8 cellular contexts compared by ENCODE assay signal in the genomic region with DNA sequence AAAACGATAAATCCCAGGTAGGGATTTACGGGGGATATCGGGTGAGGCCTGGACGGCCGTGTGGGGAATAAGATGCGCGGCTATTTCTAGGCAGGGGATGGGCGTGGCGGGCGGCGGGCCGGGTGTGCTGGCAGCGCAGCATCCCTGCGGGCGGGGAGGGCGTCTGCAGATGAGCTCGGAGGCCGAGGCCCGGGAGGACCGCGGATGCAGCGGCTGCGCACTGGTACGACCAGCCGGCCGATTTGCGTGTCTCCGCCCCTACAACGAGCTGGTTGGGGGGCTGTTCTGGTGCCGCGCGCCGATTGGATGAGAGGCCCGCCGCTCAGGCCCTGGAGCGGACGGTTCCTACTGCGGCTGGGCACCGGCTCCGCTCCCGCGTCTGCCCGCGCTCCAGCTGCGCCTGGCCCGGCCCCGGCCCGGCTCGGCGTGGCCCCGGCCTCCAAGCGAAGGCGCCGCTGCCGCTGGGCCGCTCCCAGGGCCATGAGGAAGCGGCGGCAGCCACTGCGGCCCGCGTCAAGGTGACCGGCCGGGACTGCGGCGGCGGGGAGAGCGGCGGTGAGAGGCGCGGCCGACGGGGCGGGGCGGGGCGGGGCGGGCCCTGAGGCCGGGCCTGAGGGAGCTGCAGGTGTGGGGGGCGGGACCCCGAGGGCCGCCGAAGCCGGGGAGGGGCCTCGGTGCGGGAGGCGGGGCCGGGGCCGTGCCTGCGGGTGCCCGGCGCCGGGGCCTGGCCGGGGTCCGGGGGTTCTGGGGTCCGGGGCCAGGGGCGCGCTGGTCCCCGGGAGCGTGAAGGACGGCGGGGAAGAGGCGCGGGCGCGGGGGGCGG. TPM values are rescaled to one million over a fixed set of nuclear protein-coding genes. Genes with fewer than 3 reads are reported as not detected.
DNase-seq lines count a peak whose midpoint lies in the region; ATAC-seq and TF ChIP-seq lines count a peak whose summit lies in the region.

A gene with protein sequence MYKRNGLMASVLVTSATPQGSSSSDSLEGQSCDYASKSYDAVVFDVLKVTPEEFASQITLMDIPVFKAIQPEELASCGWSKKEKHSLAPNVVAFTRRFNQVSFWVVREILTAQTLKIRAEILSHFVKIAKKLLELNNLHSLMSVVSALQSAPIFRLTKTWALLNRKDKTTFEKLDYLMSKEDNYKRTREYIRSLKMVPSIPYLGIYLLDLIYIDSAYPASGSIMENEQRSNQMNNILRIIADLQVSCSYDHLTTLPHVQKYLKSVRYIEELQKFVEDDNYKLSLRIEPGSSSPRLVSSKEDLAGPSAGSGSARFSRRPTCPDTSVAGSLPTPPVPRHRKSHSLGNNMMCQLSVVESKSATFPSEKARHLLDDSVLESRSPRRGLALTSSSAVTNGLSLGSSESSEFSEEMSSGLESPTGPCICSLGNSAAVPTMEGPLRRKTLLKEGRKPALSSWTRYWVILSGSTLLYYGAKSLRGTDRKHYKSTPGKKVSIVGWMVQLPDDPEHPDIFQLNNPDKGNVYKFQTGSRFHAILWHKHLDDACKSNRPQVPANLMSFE (plus strand): TSS at position 325 of the 823 bp plus-strand sequence. CDS start 47,508 bp downstream, outside the sequence.

- H3K4me1 ChIP-seq in right lobe of liver: no peaks in the 10 kb centered on the region

- WGBS in right lobe of liver (ENCODE audit: insufficient coverage, low coverage, low lambda C conversion rate, missing lambda C conversion rate): under 1% methylated on average over 29 of the region's 105 CpGs

- no peak within 1 kb of the TSS for H3K27ac Mint-ChIP-seq in CD4-positive, alpha-beta T cell
- H3K27ac Mint-ChIP-seq in activated CD4-positive, alpha-beta memory T cell treated with anti-CD3 and anti-CD28 coated beads for 36 hours: no peak within 1 kb of the TSS

- no peaks in the 10 kb centered on the region for H3K9me3 ChIP-seq in CD4-positive, alpha-beta T cell (ENCODE audit: control insufficient read depth, low read length)
- H3K9me3 ChIP-seq in right lobe of liver: no peaks in the 10 kb centered on the region

- CTCF ChIA-PET in CD4-positive, alpha-beta T cell (lab: Charles Lee): interaction anchor here (0.9 kb wide), 1 partner anchor 71 kb away, joined by 3 read pairs; no protein-coding TSS in a partner anchor
- CTCF ChIA-PET in activated CD4-positive, alpha-beta memory T cell treated with anti-CD3 and anti-CD28 coated beads for 36 hours (lab: Charles Lee): interaction anchor here (0.7 to 1.5 kb wide), 8 partner anchors 16 to 300 kb away, joined by 3 to 7 read pairs (median 4); no protein-coding TSS in a partner anchor

- no peaks in the 10 kb centered on the region for H3K36me3 ChIP-seq in right lobe of liver

- H3K27me3 Mint-ChIP-seq in CD4-positive, alpha-beta T cell: no peaks in the 10 kb centered on the region
- H3K27me3 Mint-ChIP-seq in activated CD4-positive, alpha-beta memory T cell treated with anti-CD3 and anti-CD28 coated beads for 36 hours: no peaks in the 10 kb centered on the region

- TF ChIP-seq CTCF in CD4-positive, alpha-beta T cell (IDR thresholded peaks at IDR 0.05): no peak
- TF ChIP-seq CTCF in dorsolateral prefrontal cortex (IDR thresholded peaks at IDR 0.05 in 54 of 56, conservative IDR thresholded peaks at IDR 0.05 in 2 of 56; ENCODE audit: low read depth in 1 of 56, partially characterized antibody in 56 of 56) (peak in 33 of 56 donors; percentile 9 to 53 (median 31)), right lobe of liver (IDR thresholded peaks at IDR 0.05) (no peak)

- no peaks in the 10 kb centered on the region for H3K36me3 Mint-ChIP-seq in CD4-positive, alpha-beta T cell (ENCODE audit: low read depth)
- H3K36me3 Mint-ChIP-seq in activated CD4-positive, alpha-beta memory T cell treated with anti-CD3 and anti-CD28 coated beads for 36 hours: no peaks in the 10 kb centered on the region

- no peaks in the 10 kb centered on the region for H3K27me3 ChIP-seq in CD4-positive, alpha-beta T cell (ENCODE audit: control insufficient read depth, insufficient read depth, low read length)
- H3K27me3 ChIP-seq in dorsolateral prefrontal cortex (no peaks in the 10 kb centered on the region), right lobe of liver (no peaks in the 10 kb centered on the region)

- H3K27ac ChIP-seq in CD4-positive, alpha-beta T cell (ENCODE audit: low read depth, low read length): no peak within 1 kb of the TSS
- H3K27ac ChIP-seq in dorsolateral prefrontal cortex (peak within 1 kb of the TSS in 56 of 59 donors; percentile 21 to 95 (median 86)), right lobe of liver (no peak within 1 kb of the TSS)

- peak within 1 kb of the TSS; percentile 50 to 81 (median 67) for H3K4me3 ChIP-seq in dorsolateral prefrontal cortex
- H3K4me3 ChIP-seq in right lobe of liver: peak within 1 kb of the TSS; percentile 36 to 78 (median 47)

- peak; percentile 24 for TF ChIP-seq POLR2A in right lobe of liver (IDR thresholded peaks at IDR 0.05)

- DNase-seq in CD4-positive, alpha-beta T cell: peak; percentile 76 to 87 (median 80)
- DNase-seq in HK-2 (ENCODE audit: unreplicated experiment): peak; percentile 96
- DNase-seq in NCI-H82 (lab: John Stamatoyannopoulos, UW): peak; percentile 98
- DNase-seq in activated CD4-positive, alpha-beta memory T cell treated with anti-CD3 and anti-CD28 coated beads for 36 hours: peak; percentile 94
- peak; percentile 95 to 98 (median 97) for DNase-seq in dorsolateral prefrontal cortex
- peak; percentile 96 to 97 (median 96) for DNase-seq in right lobe of liver
- peak; percentile 85 for DNase-seq in stimulated activated CD4-positive, alpha-beta T cell treated with anti-CD3 and anti-CD28 coated beads, Interleukin-4, amount 100 ng/mL, for 1 hour

- no peaks in the 10 kb centered on the region for H3K9me3 Mint-ChIP-seq in CD4-positive, alpha-beta T cell
- no peaks in the 10 kb centered on the region for H3K9me3 Mint-ChIP-seq in activated CD4-positive, alpha-beta memory T cell treated with anti-CD3 and anti-CD28 coated beads for 36 hours

- POLR2A ChIA-PET in CD4-positive, alpha-beta T cell (lab: Charles Lee): interaction anchor here (1.2 to 1.4 kb wide), 2 partner anchors 55 to 1336 kb away, joined by 3 to 6 read pairs; a partner anchor contains a TSS
- POLR2A ChIA-PET in activated CD4-positive, alpha-beta memory T cell treated with anti-CD3 and anti-CD28 coated beads for 36 hours (lab: Charles Lee): no interaction called here

- peaks cover 7% of the 10 kb centered on the region for H3K4me1 Mint-ChIP-seq in CD4-positive, alpha-beta T cell (ENCODE audit: low read depth)
- H3K4me1 Mint-ChIP-seq in activated CD4-positive, alpha-beta memory T cell treated with anti-CD3 and anti-CD28 coated beads for 36 hours (ENCODE audit: low read depth): peaks cover 6% of the 10 kb centered on the region

- intact Hi-C loops in CD4-positive, alpha-beta T cell (cut with DNase I, micrococcal nuclease): loop anchor here in 1 of 2 experiments (2.0 to 10.0 kb wide), 4 partner anchors 54 to 510 kb away; a partner anchor contains a TSS
- intact Hi-C loops in activated CD4-positive, alpha-beta memory T cell treated with anti-CD3 and anti-CD28 coated beads for 36 hours (cut with micrococcal nuclease): no loop called here
- intact Hi-C loops in dorsolateral prefrontal cortex (cut with DNase I): loop anchor here (5.0 to 10.0 kb wide), 2 partner anchors 50 to 52 kb away; a partner anchor contains a TSS
- intact Hi-C loops in right lobe of liver (cut with DNase I): no loop called here

- peak; percentile 93 for ATAC-seq in CD4-positive, alpha-beta T cell (ENCODE audit: poor library complexity)
- ATAC-seq in GM19455 (IDR thresholded peaks at IDR 0.05; ENCODE audit: unreplicated experiment) (peak; percentile 95), right lobe of liver (peak; percentile 98 to 100 (median 99))

- H3K4me3 Mint-ChIP-seq in CD4-positive, alpha-beta T cell: peak within 1 kb of the TSS; percentile 91
- peak within 1 kb of the TSS; percentile 69 for H3K4me3 Mint-ChIP-seq in activated CD4-positive, alpha-beta memory T cell treated with anti-CD3 and anti-CD28 coated beads for 36 hours

RNA-seq across cellular contexts. Expression of the gene that starts here (rescaled TPM):
- 1 to 10 TPM; 5.8 to 6.3 TPM for total RNA-seq in CD4-positive, alpha-beta T cell
- 1 to 10 TPM; 2.1 to 3.1 TPM for total RNA-seq in activated CD4-positive, alpha-beta memory T cell treated with anti-CD3 and anti-CD28 coated beads for 36 hours
- total RNA-seq in dorsolateral prefrontal cortex (10 to 100 TPM; 49.6 to 99.1 (median 71.8) TPM), right lobe of liver (1 to 10 TPM; 1.2 to 3.8 (median 2.4) TPM)

Comparison
In these comparisons a context has a peak if more than half of its experiments do, and no peak if none do; other contexts are left out.
1. RNA of the gene that starts here (total RNA-seq): 49.6 to 99.1 TPM in dorsolateral prefrontal cortex; 5.8 to 6.3 TPM in CD4-positive, alpha-beta T cell, 2.1 to 3.1 TPM in activated CD4-positive, alpha-beta memory T cell treated with anti-CD3 and anti-CD28 coated beads for 36 hours and 1.2 to 3.8 TPM in right lobe of liver; every median in the first group is over 4 times any median in the second.
2. H3K27ac ChIP-seq: peak in dorsolateral prefrontal cortex (56 of 59); none in CD4-positive, alpha-beta T cell (single experiment) and right lobe of liver (0 of 3).
3. CTCF ChIP-seq: peak in dorsolateral prefrontal cortex (33 of 56); none in CD4-positive, alpha-beta T cell (single experiment) and right lobe of liver (0 of 4).
4. intact Hi-C loops: an anchor here in dorsolateral prefrontal cortex (5.0 to 10.0 kb wide); none called in activated CD4-positive, alpha-beta memory T cell treated with anti-CD3 and anti-CD28 coated beads for 36 hours and right lobe of liver.
5. Peak in every context shown above with its lines, with median percentiles within 50 percentile points of each other: ATAC-seq and DNase-seq.